ENCODE assay signal across 18 cellular contexts in genomic region chr1:10379676-10380075, GRCh38. TPM values are rescaled to one million over a fixed set of nuclear protein-coding genes. Genes with fewer than 3 reads are reported as not detected.
DNase-seq lines count a peak whose midpoint lies in the region; ATAC-seq, FAIRE-seq and TF ChIP-seq lines count a peak whose summit lies in the region.
"Had no signal": no experiment of that assay in that cellular context is flagged by ENCODE, and none has a peak within 500 bp of the region (broad histone marks: within the 10 kb centered on the region; RNA-seq: fewer than 3 reads in every experiment).

No MANE protein-coding gene starts in this region.

- peaks cover 20% of the 10 kb centered on the region for H3K36me3 Mint-ChIP-seq in osteocyte (ENCODE audit: unreplicated experiment)

- ATAC-seq in HG03565 (IDR thresholded peaks at IDR 0.05; ENCODE audit: unreplicated experiment): no peak
- ATAC-seq: Right ventricle myocardium inferior had no signal

- TF ChIP-seq CTCF in PC-9 (conservative IDR thresholded peaks at IDR 0.05) (no peak), H1 (IDR thresholded peaks at IDR 0.05; ENCODE audit: control extremely low read depth in 1 of 3, insufficient read depth in 1 of 3, low read depth in 1 of 3, low read length in 3 of 3) (no peak), osteocyte (IDR thresholded peaks at IDR 0.05) (no peak)

- no peaks in the 10 kb centered on the region for H3K79me2 ChIP-seq in PC-9 (ENCODE audit: low read depth)
- H3K79me2 ChIP-seq in H1 (ENCODE audit: control insufficient read depth in 1 of 2, insufficient read depth in 2 of 2, low read length in 2 of 2): no peaks in the 10 kb centered on the region

- no peak overlapping the region for H3K4ac ChIP-seq in H1 (replicated peaks; ENCODE audit: insufficient read length, low read depth, low read length)

- H3K4me3 Mint-ChIP-seq in osteocyte (ENCODE audit: unreplicated experiment): no peak overlapping the region
- H3K4me3 Mint-ChIP-seq: H9 had no signal

- H3K27ac ChIP-seq in PC-9: peak overlapping the region; percentile 95
- H3K27ac ChIP-seq in H1 (ENCODE audit: low read depth, low read length): no peak overlapping the region

- no peak overlapping the region for H2BK12ac ChIP-seq in H1 (ENCODE audit: low read depth, low read length)

- WGBS in H1 (ENCODE audit: extremely low coverage in 1 of 2, insufficient coverage in 1 of 2, insufficient read length in 1 of 2, insufficient replicate concordance in 2 of 2, low coverage in 1 of 2, low lambda C conversion rate in 2 of 2, missing lambda C conversion rate in 1 of 2), 2 experiments: 92% methylated on average over 6 of the region's 6 CpGs; no CpG with 5 or more reads in 1 of the 2 experiments

- H3K36me3 ChIP-seq in PC-9 (ENCODE audit: low read depth): no peaks in the 10 kb centered on the region
- peaks cover 7 to 29% (median 22%) of the 10 kb centered on the region in 4 experiments; a peak in 5 of 8 replicates for H3K36me3 ChIP-seq in H1 (ENCODE audit: control insufficient read depth in 2 of 4, insufficient read depth in 4 of 4, low read length in 3 of 4)

- H3K27me3 ChIP-seq in PC-9 (ENCODE audit: insufficient read depth, low read depth) (no peaks in the 10 kb centered on the region), H1 (replicated peaks in 1 of 4; ENCODE audit: control insufficient read depth in 3 of 4, extremely low read depth in 1 of 4, insufficient read depth in 3 of 4, low read length in 3 of 4) (no peaks in the 10 kb centered on the region)

- H4K91ac ChIP-seq in H1 (replicated peaks; ENCODE audit: insufficient read length, low read length): no peak overlapping the region

- no peaks in the 10 kb centered on the region for H3K9me3 ChIP-seq in PC-9 (ENCODE audit: insufficient read depth, low read depth)
- no peaks in the 10 kb centered on the region for H3K9me3 ChIP-seq in H1 (ENCODE audit: insufficient read depth in 2 of 2, low read depth in 1 of 2, low read length in 1 of 2)

- H4K5ac ChIP-seq in H1 (ENCODE audit: insufficient read length, low read depth, low read length): no peak overlapping the region

- no peaks in the 10 kb centered on the region for H4K20me1 ChIP-seq in PC-9 (ENCODE audit: insufficient read depth)
- H4K20me1 ChIP-seq in H1 (replicated peaks in 1 of 2; ENCODE audit: control insufficient read depth in 1 of 2, insufficient read depth in 2 of 2, low read length in 2 of 2): no peaks in the 10 kb centered on the region

- no peak overlapping the region for H3K56ac ChIP-seq in H1 (replicated peaks; ENCODE audit: insufficient read length, low read depth, low read length)

- H3K9me2 ChIP-seq in PC-9 (ENCODE audit: insufficient read depth): no peaks in the 10 kb centered on the region

- H3K4me2 ChIP-seq in PC-9 (peak overlapping the region; percentile 78; the same call in 1 of the 2 replicates), H1 (ENCODE audit: insufficient read depth in 1 of 2, low read depth in 2 of 2, low read length in 2 of 2) (no peak overlapping the region)

- no peak overlapping the region for H2BK20ac ChIP-seq in H1 (ENCODE audit: low read length)

- H3K18ac ChIP-seq in H1 (ENCODE audit: extremely low read depth, low read length): no peak overlapping the region; the same call in 1 of the 2 replicates

- CTCF ChIA-PET in PC-9 (lab: Charles Lee) (no interaction called here), H1 (lab: Charles Lee; ENCODE audit: partially characterized antibody) (interaction anchor here (1.0 to 1.3 kb wide), 2 partner anchors 9 to 20 kb away, joined by 3 read pairs; partner anchors contain the start of gene PGD)

- no peak overlapping the region for H3K4me3 ChIP-seq in PC-9
- H3K4me3 ChIP-seq in H1 (ENCODE audit: extremely low read depth in 1 of 4, insufficient read depth in 2 of 4, low read depth in 3 of 4, low read length in 4 of 4): no peak overlapping the region

- intact Hi-C loops in PC-9 (cut with micrococcal nuclease; ENCODE audit: unreplicated experiment): no loop called here

- no peak for TF ChIP-seq EP300 in H1 (IDR thresholded peaks at IDR 0.05; ENCODE audit: borderline replicate concordance in 1 of 2, low read depth in 2 of 2, low read length in 2 of 2)

- no peak overlapping the region for H3K14ac ChIP-seq in H1 (ENCODE audit: insufficient read length)

- TF ChIP-seq POLR2A in H1 (IDR thresholded peaks at IDR 0.05; ENCODE audit: control extremely low read depth in 1 of 2, low read depth in 2 of 2, low read length in 2 of 2): no peak
- TF ChIP-seq POLR2A in GM12892 (IDR thresholded peaks at IDR 0.05; ENCODE audit: low read depth, low read length): no peak

- no TSS peak for BruUV-seq in PC-9 (replicated peaks; lab: Mats Ljungman, UMichigan)

- H3K23me2 ChIP-seq in H1 (ENCODE audit: low read depth, low read length): no peaks in the 10 kb centered on the region

- H3K27me3 Mint-ChIP-seq in osteocyte (ENCODE audit: unreplicated experiment): no peaks in the 10 kb centered on the region

- no peaks in the 10 kb centered on the region; the same call in 1 of the 2 replicates for H3K79me1 ChIP-seq in H1 (ENCODE audit: low read depth, low read length)

- FAIRE-seq in H1 (lab: Jason Lieb, UNC) (no peak), GM12892 (lab: Jason Lieb, UNC) (no peak)

- H3K23ac ChIP-seq in H1 (ENCODE audit: insufficient read length): no peak overlapping the region

- H2BK5ac ChIP-seq in H1 (ENCODE audit: low read depth, low read length): no peak overlapping the region

- peak overlapping the region; percentile 26; the same call in 1 of the 2 replicates for H4K8ac ChIP-seq in H1 (ENCODE audit: extremely low read depth, insufficient read depth, low read length)

- peaks cover 35% of the 10 kb centered on the region for H3F3A ChIP-seq in PC-9 (ENCODE audit: insufficient read depth, low read depth)

- no peak for DNase-seq in PC-9
- no peak for DNase-seq in H1 (ENCODE audit: low read depth in 1 of 2, low spot score in 2 of 2)
- DNase-seq in osteocyte (ENCODE audit: extremely low spot score, unreplicated experiment): no peak
- DNase-seq in hypothalamus (lab: John Stamatoyannopoulos, UW): no peak
- no peak for DNase-seq in GM12892 (ENCODE audit: insufficient read length)
- DNase-seq in T-helper 2 cell: no peak
- DNase-seq: ACHN, C1 segment of cervical spinal cord, DMS79, H9, MM.1S, NCI-H1092, NCI-H1436 treated with DMSO at 0.1 percent for 48 hours, NCI-H2029, NCI-H2171, NCI-H526 had no signal

- no peak overlapping the region for H2AK5ac ChIP-seq in H1 (ENCODE audit: low read depth, low read length)

- no peak overlapping the region for H3K9ac ChIP-seq in H1 (replicated peaks in 1 of 4; ENCODE audit: extremely low read depth in 1 of 4, low read depth in 3 of 4, low read length in 3 of 4)

- POLR2A ChIA-PET in PC-9 (lab: Charles Lee; ENCODE audit: unreplicated experiment) (no interaction called here), H1 (lab: Charles Lee; ENCODE audit: partially characterized antibody) (interaction anchor here (1.5 kb wide), 1 partner anchor 19 kb away, joined by 5 read pairs; the partner anchor contains the start of gene PGD)

- H3K4me1 Mint-ChIP-seq in osteocyte (ENCODE audit: unreplicated experiment): peaks cover 49% of the 10 kb centered on the region

- H3K4me1 ChIP-seq in PC-9 (replicated peaks; ENCODE audit: insufficient read depth) (peaks cover 39% of the 10 kb centered on the region), H1 (replicated peaks in 1 of 4; ENCODE audit: control insufficient read depth in 3 of 4, insufficient read depth in 4 of 4, low read length in 3 of 4) (no peaks in the 10 kb centered on the region)

- TF ChIP-seq RAD21 in H1 (IDR thresholded peaks at IDR 0.05 in 1 of 2, conservative IDR thresholded peaks at IDR 0.05 in 1 of 2; ENCODE audit: low read depth in 2 of 2, low read length in 2 of 2): no peak

- H2BK15ac ChIP-seq in H1 (ENCODE audit: low read length): no peak overlapping the region

- no peak overlapping the region for H2BK120ac ChIP-seq in H1 (replicated peaks; ENCODE audit: low read depth, low read length)

- H2AFZ ChIP-seq in PC-9 (no peak overlapping the region), H1 (ENCODE audit: low read length) (no peak overlapping the region)

- no peaks in the 10 kb centered on the region for H3K9me3 Mint-ChIP-seq in osteocyte (ENCODE audit: unreplicated experiment)
- H3K9me3 Mint-ChIP-seq: H9 had no signal

- H3K27ac Mint-ChIP-seq in osteocyte (ENCODE audit: unreplicated experiment): peak overlapping the region; percentile 86

TF ChIP-seq in H1, 55 proteins besides CTCF, POLR2A, EP300 and RAD21:
- no peak for TF ChIP-seq SUZ12 (IDR thresholded peaks at IDR 0.05; ENCODE audit: low read length)
- TF ChIP-seq TBP (IDR thresholded peaks at IDR 0.05; ENCODE audit: low read depth, low read length): no peak
- no peak for TF ChIP-seq TAF1 (IDR thresholded peaks at IDR 0.05; ENCODE audit: low read depth, low read length)
- no peak for TF ChIP-seq CTBP2 (IDR thresholded peaks at IDR 0.05; ENCODE audit: borderline replicate concordance, insufficient read depth, insufficient read length, low read length)
- no peak for TF ChIP-seq SP1 (IDR thresholded peaks at IDR 0.05; ENCODE audit: low read depth, low read length)
- TF ChIP-seq EZH2 (IDR thresholded peaks at IDR 0.05; ENCODE audit: low read depth, low read length, severe bottlenecking): no peak

RNA-seq across cellular contexts. Expression of gene PGD, which starts 19.2 kb away (rescaled TPM):
- 526 and 559 TPM in 2 replicates for total RNA-seq in PC-9 (2021)
- total RNA-seq in H1 (2021; fragmentation: NEBNext Ultra II Directional; extraction: Animal tissue kit (Norgen Biotek cat#: 25700)): 331 and 340 TPM in 2 replicates
- 191 and 227 TPM in 2 replicates for polyA plus RNA-seq in H1 (2011; rRNA removed)
- polyA plus RNA-seq in H1 (2011; cell fraction: cytosol; rRNA removed): 167 TPM
- 268 TPM for polyA plus RNA-seq in H1 (2011; cell fraction: nucleus; rRNA removed)
- 293 to 422 TPM (median 413 TPM) in 4 replicates for polyA plus RNA-seq in H1 (2012, experiment 1 of 2)
- 448 TPM for polyA plus RNA-seq in H1 (2012, experiment 2 of 2)
- 229 TPM for polyA plus RNA-seq in H1 (2013, experiment 1 of 2)
- 225 TPM for polyA plus RNA-seq in H1 (2013, experiment 2 of 2)
- 244 and 265 TPM in 2 replicates for polyA minus RNA-seq in H1 (2011; rRNA and poly(A)+ RNA removed)
- 132 TPM for polyA minus RNA-seq in H1 (2011; cell fraction: cytosol; rRNA and poly(A)+ RNA removed)
- 90.0 TPM for polyA minus RNA-seq in H1 (2011; cell fraction: nucleus; rRNA and poly(A)+ RNA removed)
- total RNA-seq in osteocyte: 197 and 199 TPM in 2 replicates
- 119 TPM for polyA plus RNA-seq in GM12892 (2012; ENCODE audit: missing spikeins)

RNA-seq across cellular contexts. Expression of gene CENPS, which starts 50.6 kb away (rescaled TPM):
- total RNA-seq in PC-9 (2021) (28.5 and 35.9 TPM in 2 replicates), osteocyte (12.0 and 14.1 TPM in 2 replicates)
- total RNA-seq in H1 (2021; fragmentation: NEBNext Ultra II Directional; extraction: Animal tissue kit (Norgen Biotek cat#: 25700)): 15.7 and 20.3 TPM in 2 replicates
- polyA plus RNA-seq in H1 (2011; rRNA removed): 7.8 and 9.2 TPM in 2 replicates
- 9.1 TPM for polyA plus RNA-seq in H1 (2011; cell fraction: cytosol; rRNA removed)
- polyA plus RNA-seq in H1 (2011; cell fraction: nucleus; rRNA removed): 10.4 TPM
- polyA plus RNA-seq in H1 (2012, experiment 1 of 2): 13.9 to 20.0 TPM (median 15.4 TPM) in 4 replicates
- polyA plus RNA-seq in H1 (2012, experiment 2 of 2): 8.4 TPM
- 35.0 TPM for polyA plus RNA-seq in H1 (2013, experiment 1 of 2)
- polyA plus RNA-seq in H1 (2013, experiment 2 of 2): 30.2 TPM
- 2.6 and 3.2 TPM in 2 replicates for polyA minus RNA-seq in H1 (2011; rRNA and poly(A)+ RNA removed)
- 5.4 TPM for polyA minus RNA-seq in H1 (2011; cell fraction: cytosol; rRNA and poly(A)+ RNA removed)
- 15.0 TPM for polyA minus RNA-seq in H1 (2011; cell fraction: nucleus; rRNA and poly(A)+ RNA removed)
- 19.1 TPM for polyA plus RNA-seq in GM12892 (2012; ENCODE audit: missing spikeins)
